ENCODE assay signal across 20 cellular contexts in genomic region chr2:241014224-241014623, GRCh38.
"Had no signal": no experiment of that assay in that cellular context is flagged by ENCODE, and none has a peak within 500 bp of the region (broad histone marks: within the 10 kb centered on the region; RNA-seq: fewer than 3 reads in every experiment).

No MANE protein-coding gene starts in this region.

- H3K4me3 ChIP-seq: coronary artery, esophagus squamous epithelium, gastrocnemius medialis, lower lobe of right lung, neural progenitor cell, prostate gland, SJCRH30 had no signal

- H3K4me3 Mint-ChIP-seq: activated T-helper 17 cell treated with anti-CD3 and anti-CD28 coated beads, Interleukin-2, amount 50 U/mL, for 72 hours; naive B cell; neural progenitor cell; stimulated activated effector memory CD8-positive, alpha-beta T cell treated with anti-CD3 and anti-CD28 coated beads, Interleukin-12 subunit alpha, Interleukin-12 subunit beta, amount 100 ng/mL, for 72 hours had no signal

- H3K36me3 ChIP-seq: esophagus squamous epithelium, gastrocnemius medialis, lower lobe of right lung, neural progenitor cell, prostate gland had no signal

- H3K9me3 Mint-ChIP-seq: activated T-helper 17 cell treated with anti-CD3 and anti-CD28 coated beads, Interleukin-2, amount 50 U/mL, for 72 hours; naive B cell; stimulated activated effector memory CD8-positive, alpha-beta T cell treated with anti-CD3 and anti-CD28 coated beads, Interleukin-12 subunit alpha, Interleukin-12 subunit beta, amount 100 ng/mL, for 72 hours had no signal

- H3K36me3 Mint-ChIP-seq: naive B cell; neural progenitor cell; stimulated activated effector memory CD8-positive, alpha-beta T cell treated with anti-CD3 and anti-CD28 coated beads, Interleukin-12 subunit alpha, Interleukin-12 subunit beta, amount 100 ng/mL, for 72 hours had no signal

- DNase-seq: activated CD4-positive, alpha-beta T cell treated with anti-CD3 and anti-CD28 coated beads, Interleukin-2, amount 50 U/mL, for 4 hours; activated T-cell treated with anti-CD3 and anti-CD28 coated beads for 4 hours; amygdala; cerebellar nuclear complex; esophagus squamous epithelium; gastrocnemius medialis; hypothalamus; lower lobe of right lung; mesendoderm; naive B cell; SJCRH30; stimulated activated CD4-positive, alpha-beta T cell treated with anti-CD3 and anti-CD28 coated beads, Interleukin-12 subunit alpha, Interleukin-12 subunit beta, amount 100 ng/mL, for 4 hours; stimulated activated CD4-positive, alpha-beta T cell treated with anti-CD3 and anti-CD28 coated beads, Interleukin-1b, Interleukin-23, amount 100 ng/mL, for 48 hours; T-helper 9 cell; trophoblast cell had no signal

- ATAC-seq: activated T-helper 17 cell treated with anti-CD3 and anti-CD28 coated beads, Interleukin-2, amount 50 U/mL, for 72 hours; gastrocnemius medialis; lower lobe of right lung; stimulated activated effector memory CD8-positive, alpha-beta T cell treated with anti-CD3 and anti-CD28 coated beads, Interleukin-12 subunit alpha, Interleukin-12 subunit beta, amount 100 ng/mL, for 72 hours had no signal

- H3K9me3 ChIP-seq: esophagus squamous epithelium, gastrocnemius medialis, lower lobe of right lung, prostate gland, SJCRH30 had no signal

- H3K27ac ChIP-seq: coronary artery, esophagus squamous epithelium, gastrocnemius medialis, lower lobe of right lung, neural progenitor cell, SJCRH30 had no signal

- H3K4me1 Mint-ChIP-seq: activated T-helper 17 cell treated with anti-CD3 and anti-CD28 coated beads, Interleukin-2, amount 50 U/mL, for 72 hours had no signal

- H3K27ac Mint-ChIP-seq: activated T-helper 17 cell treated with anti-CD3 and anti-CD28 coated beads, Interleukin-2, amount 50 U/mL, for 72 hours; naive B cell; neural progenitor cell; stimulated activated effector memory CD8-positive, alpha-beta T cell treated with anti-CD3 and anti-CD28 coated beads, Interleukin-12 subunit alpha, Interleukin-12 subunit beta, amount 100 ng/mL, for 72 hours had no signal

- H3K27me3 ChIP-seq: gastrocnemius medialis, neural progenitor cell, SJCRH30 had no signal
